ENCODE assay signal across 27 cellular contexts in the genomic region with DNA sequence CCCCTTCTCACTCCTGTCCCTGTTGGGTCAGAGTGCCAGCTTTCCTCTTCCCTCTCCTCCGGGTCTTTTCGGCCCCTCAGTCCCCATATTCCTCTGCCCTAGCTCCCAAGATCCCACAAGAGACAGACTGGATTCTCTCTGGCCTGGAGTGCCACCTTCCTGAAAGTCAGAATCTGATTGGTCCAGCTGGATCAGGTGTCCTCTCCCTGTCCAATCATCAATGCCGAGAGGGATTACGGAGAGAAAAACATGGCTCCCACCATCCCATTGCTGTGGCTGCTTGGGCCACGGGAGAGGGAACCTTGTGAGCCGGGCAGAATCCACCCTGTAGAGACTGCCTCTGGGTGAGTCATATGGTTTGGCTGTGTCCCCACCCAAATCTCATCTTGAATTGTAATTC. TPM values are rescaled to one million over a fixed set of nuclear protein-coding genes. Genes with fewer than 3 reads are reported as not detected.
DNase-seq lines count a peak whose midpoint lies in the region; ATAC-seq, FAIRE-seq and TF ChIP-seq lines count a peak whose summit lies in the region.
"Had no signal": no experiment of that assay in that cellular context is flagged by ENCODE, and none has a peak within 500 bp of the region (broad histone marks: within the 10 kb centered on the region; RNA-seq: fewer than 3 reads in every experiment).

No MANE protein-coding gene starts in this region.

- ATAC-seq in A549 (no peak), body of pancreas (no peak)
- no peak for ATAC-seq in effector memory CD8-positive, alpha-beta T cell (replicated peaks)
- ATAC-seq: GM12878, GM23338, HCT116 had no signal

- TF ChIP-seq CTCF in A549 (IDR thresholded peaks at IDR 0.05) = no peak
- TF ChIP-seq CTCF in testis (IDR thresholded peaks at IDR 0.05) = no peak
- TF ChIP-seq CTCF in body of pancreas (IDR thresholded peaks at IDR 0.05) = no peak

- 97% methylated on average over 6 of the region's 6 CpGs for WGBS in A549 (ENCODE audit: missing lambda C conversion rate)
- 58 to 78% methylated on average over 2 to 6 of the region's 6 CpGs for WGBS in testis, 2 donors
- WGBS in body of pancreas, 2 donors = 87 to 89% methylated on average over 6 of the region's 6 CpGs

- DNase-seq in A549 (ENCODE audit: low read depth in 1 of 2, low spot score in 1 of 2) = no peak
- peak; percentile 4 for DNase-seq in HT1080 (ENCODE audit: low read depth)
- DNase-seq in SK-MEL-5 (ENCODE audit: low read depth, low spot score) = peak; percentile 14
- peak; percentile 58 for DNase-seq in testis
- no peak for DNase-seq in effector memory CD8-positive, alpha-beta T cell
- no peak for DNase-seq in body of pancreas
- DNase-seq in SHP77 (lab: John Stamatoyannopoulos, UW) = no peak
- DNase-seq: ACHN; AML-193; BE2C; CD4-positive, alpha-beta T cell; COR-L47; DMS 273 treated with DMSO at 0.1 percent for 48 hours; DMS79; EL; GDM1; H9 had no signal

- peaks cover 46 to 65% of the 10 kb centered on the region in 2 donors for H3K27me3 Mint-ChIP-seq in effector memory CD8-positive, alpha-beta T cell

- H3K27me3 ChIP-seq in testis (no peaks in the 10 kb centered on the region), body of pancreas (no peaks in the 10 kb centered on the region)
- H3K27me3 ChIP-seq: BLaER1 treated with 17β-estradiol and CSF1 and Interleukin-3, amounts not matched to agents 10 nM and 100 nM had no signal

- no peak for TF ChIP-seq EP300 in A549 (IDR thresholded peaks at IDR 0.05)

- no peak overlapping the region for H3K27ac Mint-ChIP-seq in effector memory CD8-positive, alpha-beta T cell
- H3K27ac Mint-ChIP-seq: CD14-positive monocyte; CD4-positive, alpha-beta T cell; GM23338 had no signal

- H3K4me1 Mint-ChIP-seq in effector memory CD8-positive, alpha-beta T cell (ENCODE audit: low read depth in 2 of 2) = no peaks in the 10 kb centered on the region
- H3K4me1 Mint-ChIP-seq: CD14-positive monocyte, GM23338, H9 had no signal

- H3K4me2 ChIP-seq in A549 = no peak overlapping the region
- H3K4me2 ChIP-seq: BLaER1 treated with 17β-estradiol and CSF1 and Interleukin-3, amounts not matched to agents 10 nM and 100 nM; GM23338 had no signal

- no peak overlapping the region for H3K4me3 ChIP-seq in A549
- no peak overlapping the region for H3K4me3 ChIP-seq in testis
- H3K4me3 ChIP-seq in body of pancreas = no peak overlapping the region
- H3K4me3 ChIP-seq: BLaER1 treated with 17β-estradiol and CSF1 and Interleukin-3, amounts not matched to agents 10 nM and 100 nM; GM12878; GM23338 had no signal

- TF ChIP-seq POLR2A in A549 (IDR thresholded peaks at IDR 0.05; ENCODE audit: low read length) = no peak
- TF ChIP-seq POLR2A in testis (IDR thresholded peaks at IDR 0.05) = no peak
- no peak for TF ChIP-seq POLR2A in body of pancreas (IDR thresholded peaks at IDR 0.05)

- intact Hi-C loops in testis (cut with DNase I; ENCODE audit: low total_unique reads) = no loop called here
- intact Hi-C loops in body of pancreas (cut with DNase I) = no loop called here

- no peaks in the 10 kb centered on the region for H3K4me1 ChIP-seq in A549
- H3K4me1 ChIP-seq in testis = no peaks in the 10 kb centered on the region
- H3K4me1 ChIP-seq in body of pancreas = no peaks in the 10 kb centered on the region
- H3K4me1 ChIP-seq: BE2C; BLaER1 treated with 17β-estradiol and CSF1 and Interleukin-3, amounts not matched to agents 10 nM and 100 nM had no signal

- in situ Hi-C loops in SK-MEL-5 (cut with HindIII; ENCODE audit: low pct_unique_long_range_greater_than_20kb, low sequenced_read_pairs) = no loop called here

- no peak for FAIRE-seq in A549 (lab: Jason Lieb, UNC)
- FAIRE-seq: A204.1, D721Med, GM12878, GM18507 had no signal

- H3K9me3 ChIP-seq in A549 (peaks cover 28% of the 10 kb centered on the region), testis (no peaks in the 10 kb centered on the region), body of pancreas (peaks cover 0 to 21% (median 0%) of the 10 kb centered on the region in 3 donors)
- H3K9me3 ChIP-seq: BE2C had no signal

- no peaks in the 10 kb centered on the region for H3K36me3 Mint-ChIP-seq in effector memory CD8-positive, alpha-beta T cell (ENCODE audit: insufficient read depth)
- H3K36me3 Mint-ChIP-seq: CD14-positive monocyte had no signal

- CTCF ChIA-PET in A549 (lab: Yijun Ruan, JAX) = interaction anchor here (0.6 to 2.2 kb wide), 3 partner anchors 11 to 92 kb away, joined by 3 to 5 read pairs (median 5); no protein-coding TSS in a partner anchor

- H3K27ac ChIP-seq in A549 = peak overlapping the region in 1 of 2 experiments; percentile 40; a peak in 3 of 6 replicates
- H3K27ac ChIP-seq in testis = no peak overlapping the region
- H3K27ac ChIP-seq in body of pancreas = no peak overlapping the region
- H3K27ac ChIP-seq: 22Rv1; BLaER1 treated with 17β-estradiol and CSF1 and Interleukin-3, amounts not matched to agents 10 nM and 100 nM had no signal

- H3K4me3 Mint-ChIP-seq in effector memory CD8-positive, alpha-beta T cell = no peak overlapping the region
- H3K4me3 Mint-ChIP-seq: CD14-positive monocyte; CD4-positive, alpha-beta T cell; GM23338; H9 had no signal

- H3K36me3 ChIP-seq in testis (ENCODE audit: low read depth, missing control alignments) (no peaks in the 10 kb centered on the region), body of pancreas (replicated peaks in 1 of 2; ENCODE audit: insufficient read depth in 1 of 2, low read depth in 2 of 2) (no peaks in the 10 kb centered on the region)
- H3K36me3 ChIP-seq: BE2C; BLaER1 treated with 17β-estradiol and CSF1 and Interleukin-3, amounts not matched to agents 10 nM and 100 nM had no signal

- peaks cover 0 to 12% of the 10 kb centered on the region in 2 donors for H3K9me3 Mint-ChIP-seq in effector memory CD8-positive, alpha-beta T cell

- no peak for TF ChIP-seq RAD21 in A549 (conservative IDR thresholded peaks at IDR 0.05 in 1 of 2, IDR thresholded peaks at IDR 0.05 in 1 of 2)

- POLR2A ChIA-PET in A549 (lab: Yijun Ruan, JAX) = no interaction called here

RNA-seq across cellular contexts. Expression of a gene that starts 2.7 kb away (rescaled TPM):
- 0.63 and 0.71 TPM in 2 replicates for polyA plus RNA-seq in A549 (2011; rRNA removed)
- 0.25 and 0.26 TPM in 2 replicates for polyA plus RNA-seq in A549 (2012; cell fraction: cytosol; rRNA removed)
- polyA plus RNA-seq in A549 (2012; cell fraction: nucleus; rRNA removed) = 0.30 and 0.58 TPM in 2 replicates
- polyA plus RNA-seq in A549 (2017; fragmentation: RNase III; extraction: RNeasy Plus Mini Kit Qiagen cat#74134 plus additional on column Dnase treatment) = 0.04 to 0.28 TPM (median 0.10 TPM) in 3 replicates
- polyA minus RNA-seq in A549 (2011; rRNA and poly(A)+ RNA removed) = 0.54 TPM in 1 of 2 replicates, not detected in the other
- not detected in 2 replicates for total RNA-seq in HT1080 (2014; rRNA removed; shearing (Covaris generic))
- not detected in 2 replicates for polyA plus RNA-seq in HT1080 (2015; cell fraction: cytosol; rRNA removed)
- 0.16 and 0.53 TPM in 2 replicates for polyA plus RNA-seq in HT1080 (2015; cell fraction: nucleus; rRNA removed)
- total RNA-seq in SK-MEL-5 (2014; rRNA removed; shearing (Covaris generic)) = 0.08 TPM in 1 of 2 replicates, not detected in the other
- 0.04 TPM in 1 of 2 replicates, not detected in the other for polyA plus RNA-seq in SK-MEL-5 (2015; cell fraction: cytosol; rRNA removed)
- 0.05 and 2.8 TPM in 2 replicates for polyA plus RNA-seq in SK-MEL-5 (2015; cell fraction: nucleus; rRNA removed)
- 10 to 100 TPM in 1 of 2 donors, 1 to 10 TPM in 1; 5.3 to 10.7 TPM for total RNA-seq in testis
- 5.1 TPM for polyA plus RNA-seq in testis (ENCODE audit: insufficient read depth, low read depth, low replicate concordance)
- total RNA-seq in body of pancreas = not detected
- total RNA-seq: CD4-positive, alpha-beta T cell; GM12878; GM23338; H9 had no signal
- polyA plus RNA-seq: CD14-positive monocyte, GM12878, GM23338 had no signal

RNA-seq across cellular contexts. Expression of a gene that starts 15.3 kb away (rescaled TPM):
- 1.9 and 2.5 TPM in 2 replicates for polyA plus RNA-seq in A549 (2011; rRNA removed)
- polyA plus RNA-seq in A549 (2012; cell fraction: cytosol; rRNA removed) = 0.75 and 0.96 TPM in 2 replicates
- polyA plus RNA-seq in A549 (2012; cell fraction: nucleus; rRNA removed) = 0.64 and 0.89 TPM in 2 replicates
- 1.4 to 2.0 TPM (median 1.9 TPM) in 3 replicates for polyA plus RNA-seq in A549 (2017; fragmentation: RNase III; extraction: RNeasy Plus Mini Kit Qiagen cat#74134 plus additional on column Dnase treatment)
- polyA minus RNA-seq in A549 (2011; rRNA and poly(A)+ RNA removed) = 3.4 and 3.5 TPM in 2 replicates
- not detected in 2 replicates for total RNA-seq in HT1080 (2014; rRNA removed; shearing (Covaris generic))
- polyA plus RNA-seq in HT1080 (2015; cell fraction: cytosol; rRNA removed) = not detected in 2 replicates
- polyA plus RNA-seq in HT1080 (2015; cell fraction: nucleus; rRNA removed) = not detected in 2 replicates
- total RNA-seq in SK-MEL-5 (2014; rRNA removed; shearing (Covaris generic)) = not detected in 2 replicates
- not detected in 2 replicates for polyA plus RNA-seq in SK-MEL-5 (2015; cell fraction: cytosol; rRNA removed)
- polyA plus RNA-seq in SK-MEL-5 (2015; cell fraction: nucleus; rRNA removed) = not detected in 2 replicates
- under 1 TPM; 0.24 to 0.31 TPM for total RNA-seq in testis
- 0.34 TPM for polyA plus RNA-seq in testis (ENCODE audit: insufficient read depth, low read depth, low replicate concordance)
- not detected for total RNA-seq in body of pancreas
- total RNA-seq: CD4-positive, alpha-beta T cell; GM12878; GM23338; H9 had no signal
- polyA plus RNA-seq: CD14-positive monocyte, GM12878, GM23338 had no signal

RNA-seq across cellular contexts. Expression of a gene that starts 46.6 kb away (rescaled TPM):
- polyA plus RNA-seq in A549 (2011; rRNA removed) (0.39 and 0.49 TPM in 2 replicates), A549 (2017; fragmentation: RNase III; extraction: RNeasy Plus Mini Kit Qiagen cat#74134 plus additional on column Dnase treatment) (0.08 to 0.23 TPM (median 0.17 TPM) in 3 replicates), testis (ENCODE audit: insufficient read depth, low read depth, low replicate concordance) (not detected)
- polyA plus RNA-seq in A549 (2012; cell fraction: cytosol; rRNA removed) = 0.05 and 0.06 TPM in 2 replicates
- 0.07 and 0.09 TPM in 2 replicates for polyA plus RNA-seq in A549 (2012; cell fraction: nucleus; rRNA removed)
- polyA minus RNA-seq in A549 (2011; rRNA and poly(A)+ RNA removed) = 0.62 and 0.73 TPM in 2 replicates
- total RNA-seq in HT1080 (2014; rRNA removed; shearing (Covaris generic)) = not detected in 2 replicates
- polyA plus RNA-seq in HT1080 (2015; cell fraction: cytosol; rRNA removed) = not detected in 2 replicates
- not detected in 2 replicates for polyA plus RNA-seq in HT1080 (2015; cell fraction: nucleus; rRNA removed)
- not detected in 2 replicates for total RNA-seq in SK-MEL-5 (2014; rRNA removed; shearing (Covaris generic))
- not detected in 2 replicates for polyA plus RNA-seq in SK-MEL-5 (2015; cell fraction: cytosol; rRNA removed)
- not detected in 2 replicates for polyA plus RNA-seq in SK-MEL-5 (2015; cell fraction: nucleus; rRNA removed)
- total RNA-seq in testis (not detected), body of pancreas (not detected)
- total RNA-seq: CD4-positive, alpha-beta T cell; GM12878; GM23338; H4; H9 had no signal
- polyA plus RNA-seq: CD14-positive monocyte, GM12878, GM23338 had no signal

RNA-seq across cellular contexts. Expression of a gene that starts 56.9 kb away (rescaled TPM):
- polyA plus RNA-seq in A549 (2011; rRNA removed) (0.09 and 0.13 TPM in 2 replicates), A549 (2017; fragmentation: RNase III; extraction: RNeasy Plus Mini Kit Qiagen cat#74134 plus additional on column Dnase treatment) (0.05 to 0.14 TPM (median 0.12 TPM) in 3 replicates), testis (ENCODE audit: insufficient read depth, low read depth, low replicate concordance) (0.25 TPM)
- 0.10 and 0.20 TPM in 2 replicates for polyA plus RNA-seq in A549 (2012; cell fraction: cytosol; rRNA removed)
- polyA plus RNA-seq in A549 (2012; cell fraction: nucleus; rRNA removed) = 0.30 and 0.43 TPM in 2 replicates
- polyA minus RNA-seq in A549 (2011; rRNA and poly(A)+ RNA removed) = 1.4 and 1.6 TPM in 2 replicates
- not detected in 2 replicates for total RNA-seq in HT1080 (2014; rRNA removed; shearing (Covaris generic))
- polyA plus RNA-seq in HT1080 (2015; cell fraction: cytosol; rRNA removed) = not detected in 2 replicates
- polyA plus RNA-seq in HT1080 (2015; cell fraction: nucleus; rRNA removed) = not detected in 2 replicates
- total RNA-seq in SK-MEL-5 (2014; rRNA removed; shearing (Covaris generic)) = not detected in 2 replicates
- polyA plus RNA-seq in SK-MEL-5 (2015; cell fraction: cytosol; rRNA removed) = not detected in 2 replicates
- polyA plus RNA-seq in SK-MEL-5 (2015; cell fraction: nucleus; rRNA removed) = not detected in 2 replicates
- total RNA-seq in testis (not detected), body of pancreas (1 to 10 TPM in 1 of 2 donors, not detected in 1; 3.3 TPM)
- total RNA-seq: CD4-positive, alpha-beta T cell; GM12878; GM23338; H9 had no signal
- polyA plus RNA-seq: CD14-positive monocyte, GM12878, GM23338 had no signal

Comparison
In these comparisons a context has a peak if more than half of its experiments do, and no peak if none do; other contexts are left out.
1. DNase-seq: peak in HT1080 (single experiment), SK-MEL-5 (single experiment) and testis (single experiment); none in A549 (0 of 2), effector memory CD8-positive, alpha-beta T cell (0 of 3), body of pancreas (0 of 4) and SHP77 (0 of 2).